ENCODE assay signal across 21 cellular contexts in the genomic region with DNA sequence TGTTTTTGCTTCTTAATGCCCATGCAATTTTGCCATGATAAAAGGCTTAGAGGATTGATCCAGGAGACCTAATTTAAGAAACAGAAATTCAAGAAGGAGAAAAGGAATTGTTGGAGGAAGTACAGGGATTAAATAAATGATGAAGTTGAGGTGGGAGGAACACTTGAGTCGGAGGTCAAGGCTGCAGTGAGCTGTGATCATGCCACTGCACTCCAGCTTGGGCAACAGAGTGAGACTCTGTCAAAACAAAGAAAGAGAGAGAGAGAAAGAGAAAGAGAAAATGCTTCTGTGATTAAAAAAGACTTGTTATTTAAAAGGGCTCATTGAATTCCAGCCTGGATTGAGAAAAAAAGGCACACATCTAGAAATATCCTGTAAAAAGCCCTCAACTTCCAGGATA.
DNase-seq lines count a peak whose midpoint lies in the region; ATAC-seq, FAIRE-seq and TF ChIP-seq lines count a peak whose summit lies in the region.
"Had no signal": no experiment of that assay in that cellular context is flagged by ENCODE, and none has a peak within 500 bp of the region (broad histone marks: within the 10 kb centered on the region; RNA-seq: fewer than 3 reads in every experiment).

No MANE protein-coding gene starts in this region.

- H3K36me3 Mint-ChIP-seq in CD8-positive, alpha-beta T cell: no peaks in the 10 kb centered on the region
- H3K36me3 Mint-ChIP-seq in naive thymus-derived CD8-positive, alpha-beta T cell: peaks cover 0 to 2% (median 0%) of the 10 kb centered on the region in 3 donors
- H3K36me3 Mint-ChIP-seq: T-cell had no signal

- CTCF ChIA-PET in CD8-positive, alpha-beta T cell (lab: Charles Lee): no interaction called here
- CTCF ChIA-PET in K562 (lab: Yijun Ruan, JAX; ENCODE audit: low intra/inter-chr PET ratio): no interaction called here

- 33% methylated on average over 1 of the region's 1 CpG for WGBS in K562 (ENCODE audit: insufficient coverage, low coverage, missing lambda C conversion rate)

- H3K9me1 ChIP-seq in K562 (ENCODE audit: control insufficient read depth, insufficient read depth, low read length): no peaks in the 10 kb centered on the region

- H3K79me2 ChIP-seq in K562 (ENCODE audit: control insufficient read depth, insufficient read depth, low read length): no peaks in the 10 kb centered on the region

- H3K27ac Mint-ChIP-seq in CD8-positive, alpha-beta T cell: peak overlapping the region; percentile 15
- peak overlapping the region in 6 of 10 donors; percentile 2 to 60 (median 9) for H3K27ac Mint-ChIP-seq in naive thymus-derived CD8-positive, alpha-beta T cell
- H3K27ac Mint-ChIP-seq: activated T-helper 1 cell treated with anti-CD3 and anti-CD28 coated beads, Interleukin-12 subunit alpha, Interleukin-12 subunit beta, Interleukin-2, Interleukin-4 antibody, amounts not matched to agents 30 ng/mL and 10 ng/mL and 1 ng/mL, durations not matched to agents 14 hours and 24 hours and 36 hours; T-cell had no signal

- no peaks in the 10 kb centered on the region for H3K27me3 Mint-ChIP-seq in CD8-positive, alpha-beta T cell (ENCODE audit: low read depth)
- no peaks in the 10 kb centered on the region for H3K27me3 Mint-ChIP-seq in naive thymus-derived CD8-positive, alpha-beta T cell
- H3K27me3 Mint-ChIP-seq: T-cell had no signal

- no peak for TF ChIP-seq POLR2A in K562 (conservative IDR thresholded peaks at IDR 0.05)

- H3K27ac ChIP-seq in CD8-positive, alpha-beta T cell (ENCODE audit: low read depth, low read length): no peak overlapping the region
- H3K27ac ChIP-seq in K562 (ENCODE audit: extremely low read depth, low read depth, low read length): peak overlapping the region; percentile 23; the same call in 2 of the 3 replicates
- H3K27ac ChIP-seq: dorsolateral prefrontal cortex had no signal

- H3K9me3 ChIP-seq in CD8-positive, alpha-beta T cell (ENCODE audit: low read length): no peaks in the 10 kb centered on the region
- no peaks in the 10 kb centered on the region for H3K9me3 ChIP-seq in K562 (replicated peaks; ENCODE audit: control insufficient read depth, insufficient read depth, low read depth, low read length)

- H4K20me1 ChIP-seq in K562 (replicated peaks; ENCODE audit: control insufficient read depth, insufficient read depth, low read length): no peaks in the 10 kb centered on the region

- H3K4me1 Mint-ChIP-seq in CD8-positive, alpha-beta T cell (ENCODE audit: low read depth): peaks cover 44% of the 10 kb centered on the region
- peaks cover 21 to 44% (median 36%) of the 10 kb centered on the region in 4 donors for H3K4me1 Mint-ChIP-seq in naive thymus-derived CD8-positive, alpha-beta T cell

- POLR2A ChIA-PET in CD8-positive, alpha-beta T cell (lab: Charles Lee): no interaction called here
- POLR2A ChIA-PET in K562 (lab: Yijun Ruan, JAX): no interaction called here
- POLR2A ChIA-PET in naive thymus-derived CD8-positive, alpha-beta T cell (lab: Charles Lee): no interaction called here

- no peak overlapping the region for H3K4me3 Mint-ChIP-seq in CD8-positive, alpha-beta T cell
- H3K4me3 Mint-ChIP-seq in naive thymus-derived CD8-positive, alpha-beta T cell: peak overlapping the region in 1 of 10 donors; percentile 8
- H3K4me3 Mint-ChIP-seq: activated T-helper 1 cell treated with anti-CD3 and anti-CD28 coated beads, Interleukin-12 subunit alpha, Interleukin-12 subunit beta, Interleukin-2, Interleukin-4 antibody, amounts not matched to agents 30 ng/mL and 10 ng/mL and 1 ng/mL, durations not matched to agents 14 hours and 24 hours and 36 hours; CD8-positive, alpha-beta memory T cell; T-cell had no signal

- H3K27me3 ChIP-seq in CD8-positive, alpha-beta T cell (ENCODE audit: insufficient read depth, low read length): no peaks in the 10 kb centered on the region
- H3K27me3 ChIP-seq in K562 (ENCODE audit: control insufficient read depth in 2 of 2, insufficient read depth in 2 of 2, low read length in 2 of 2): no peaks in the 10 kb centered on the region
- H3K27me3 ChIP-seq: dorsolateral prefrontal cortex had no signal

- intact Hi-C loops in CD8-positive, alpha-beta T cell (cut with DNase I, micrococcal nuclease): no loop called here
- intact Hi-C loops in K562 (cut with micrococcal nuclease): no loop called here

- no peak for FAIRE-seq in K562 (lab: Jason Lieb, UNC)
- FAIRE-seq: H1, HTR-8/SVneo had no signal

- no peaks in the 10 kb centered on the region for H3K36me3 ChIP-seq in CD8-positive, alpha-beta T cell (ENCODE audit: insufficient read depth, low read length)
- H3K36me3 ChIP-seq in K562 (ENCODE audit: control insufficient read depth, insufficient read depth, low read length): no peaks in the 10 kb centered on the region

- H3K4me3 ChIP-seq in CD8-positive, alpha-beta T cell (ENCODE audit: low read depth, low read length): no peak overlapping the region
- H3K4me3 ChIP-seq in K562: no peak overlapping the region
- H3K4me3 ChIP-seq: dorsolateral prefrontal cortex had no signal

- H3K9ac ChIP-seq in K562 (ENCODE audit: insufficient read depth in 1 of 2, low read depth in 2 of 2, low read length in 2 of 2): no peak overlapping the region

- H3K9me3 Mint-ChIP-seq in CD8-positive, alpha-beta T cell: no peaks in the 10 kb centered on the region
- H3K9me3 Mint-ChIP-seq in naive thymus-derived CD8-positive, alpha-beta T cell: peaks cover 0 to 2% (median 0%) of the 10 kb centered on the region in 9 donors
- H3K9me3 Mint-ChIP-seq: activated T-helper 1 cell treated with anti-CD3 and anti-CD28 coated beads, Interleukin-12 subunit alpha, Interleukin-12 subunit beta, Interleukin-2, Interleukin-4 antibody, amounts not matched to agents 30 ng/mL and 10 ng/mL and 1 ng/mL, durations not matched to agents 14 hours and 24 hours and 36 hours; CD8-positive, alpha-beta memory T cell; T-cell had no signal

- in situ Hi-C loops in K562 (cut with MboI): no loop called here

- TF ChIP-seq RAD21 in K562 (CRISPR knock-in tag; conservative IDR thresholded peaks at IDR 0.05 in 1 of 2, IDR thresholded peaks at IDR 0.05 in 1 of 2): no peak

- TF ChIP-seq CTCF in CD8-positive, alpha-beta T cell (IDR thresholded peaks at IDR 0.05): no peak
- no peak for TF ChIP-seq CTCF in K562 (IDR thresholded peaks at IDR 0.05 in 2 of 3, conservative IDR thresholded peaks at IDR 0.05 in 1 of 3; ENCODE audit: insufficient read depth in 2 of 3, low read depth in 1 of 3, low read length in 3 of 3)

- no TSS peak for BruUV-seq in K562 (replicated peaks; lab: Mats Ljungman, UMichigan)

- H3K4me2 ChIP-seq in K562 (ENCODE audit: insufficient read depth, low read length): no peak overlapping the region

- H2AFZ ChIP-seq in K562 (ENCODE audit: low read depth, low read length): peak overlapping the region; percentile 47; the same call in 1 of the 2 replicates

- no peak for DNase-seq in CD8-positive, alpha-beta T cell
- DNase-seq in MV-4-11 (lab: John Stamatoyannopoulos, UW): peak; percentile 11
- DNase-seq in K562 (ENCODE audit: extremely low read depth in 1 of 4, low spot score in 3 of 4): no peak
- no peak for DNase-seq in naive thymus-derived CD8-positive, alpha-beta T cell
- no peak for DNase-seq in DMS153 treated with DMSO at 0.1 percent for 48 hours (lab: John Stamatoyannopoulos, UW; ENCODE audit: unreplicated experiment)
- no peak for DNase-seq in NCI-H748 (lab: John Stamatoyannopoulos, UW; ENCODE audit: unreplicated experiment)
- no peak for DNase-seq in NCI-H226
- no peak for DNase-seq in DMS114 treated with DMSO at 0.1 percent for 48 hours (lab: John Stamatoyannopoulos, UW; ENCODE audit: unreplicated experiment)
- DNase-seq: ACHN; CD8-positive, alpha-beta memory T cell; dorsolateral prefrontal cortex; foreskin melanocyte; hippocampal formation; islet precursor cell; mesendoderm; NCI-H524 treated with DMSO at 0.1 percent for 48 hours; SHP77 treated with DMSO at 0.1 percent for 48 hours; T-cell had no signal

- ATAC-seq in CD8-positive, alpha-beta T cell: no peak
- ATAC-seq in K562: no peak
- no peak for ATAC-seq in naive thymus-derived CD8-positive, alpha-beta T cell
- ATAC-seq: T-cell had no signal

- no peak for TF ChIP-seq EP300 in K562 (IDR thresholded peaks at IDR 0.05; ENCODE audit: low read length)

- H3K4me1 ChIP-seq in CD8-positive, alpha-beta T cell (ENCODE audit: insufficient read depth, low read length): peaks cover 19% of the 10 kb centered on the region
- peaks cover 7 to 24% of the 10 kb centered on the region in 2 experiments; a peak in 4 of 5 replicates for H3K4me1 ChIP-seq in K562 (replicated peaks in 1 of 2; ENCODE audit: control insufficient read depth in 2 of 2, insufficient read depth in 2 of 2, low read length in 2 of 2)

TF ChIP-seq in K562, 482 proteins besides CTCF, POLR2A, EP300 and RAD21 (continues in another document):
- TF ChIP-seq POLR2B (IDR thresholded peaks at IDR 0.05; ENCODE audit: low read depth, partially characterized antibody) (no peak), SMAD3 (CRISPR knock-in tag; conservative IDR thresholded peaks at IDR 0.05) (no peak), ZNF224 (CRISPR knock-in tag; IDR thresholded peaks at IDR 0.05) (no peak), PTTG1 (tag; IDR thresholded peaks at IDR 0.05; ENCODE audit: low read depth) (no peak), SLC30A9 (CRISPR knock-in tag; IDR thresholded peaks at IDR 0.05) (no peak), THRAP3 (IDR thresholded peaks at IDR 0.05; ENCODE audit: borderline replicate concordance) (no peak), SRF (CRISPR knock-in tag; IDR thresholded peaks at IDR 0.05) (no peak), GATA2 (CRISPR knock-in tag; IDR thresholded peaks at IDR 0.05) (no peak), PHF20 (IDR thresholded peaks at IDR 0.05; ENCODE audit: partially characterized antibody) (no peak), IRF9 (tag; IDR thresholded peaks at IDR 0.05) (no peak), BRCA1 (IDR thresholded peaks at IDR 0.05) (no peak), BRCA1 (CRISPR knock-in tag; IDR thresholded peaks at IDR 0.05) (no peak), SMARCA4 (IDR thresholded peaks at IDR 0.05) (no peak), NCOA6 (IDR thresholded peaks at IDR 0.05) (no peak)
- TF ChIP-seq, protein P1, sequence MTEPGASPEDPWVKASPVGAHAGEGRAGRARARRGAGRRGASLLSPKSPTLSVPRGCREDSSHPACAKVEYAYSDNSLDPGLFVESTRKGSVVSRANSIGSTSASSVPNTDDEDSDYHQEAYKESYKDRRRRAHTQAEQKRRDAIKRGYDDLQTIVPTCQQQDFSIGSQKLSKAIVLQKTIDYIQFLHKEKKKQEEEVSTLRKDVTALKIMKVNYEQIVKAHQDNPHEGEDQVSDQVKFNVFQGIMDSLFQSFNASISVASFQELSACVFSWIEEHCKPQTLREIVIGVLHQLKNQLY (CRISPR knock-in tag; conservative IDR thresholded peaks at IDR 0.05): no peak
